Comparison of ENCODE assay signal across 20 cellular contexts in genomic region chr15:67458449-67458848, GRCh38.
DNase-seq lines count a peak whose midpoint lies in the region; ATAC-seq and TF ChIP-seq lines count a peak whose summit lies in the region.
"Had no signal": no experiment of that assay in that cellular context is flagged by ENCODE, and none has a peak within 500 bp of the region (broad histone marks: within the 10 kb centered on the region; RNA-seq: fewer than 3 reads in every experiment).

No MANE protein-coding gene starts in this region.

- H3K27ac Mint-ChIP-seq in CD8-positive, alpha-beta T cell: no peak overlapping the region
- H3K27ac Mint-ChIP-seq: CD4-positive, alpha-beta T cell; T-helper 2 cell treated with Interferon-gamma antibody and Interleukin-4, amounts not matched to agents 5 μg/mL and 100 μg/mL, for 36 hours had no signal

- H3K4me3 Mint-ChIP-seq in CD8-positive, alpha-beta T cell: no peak overlapping the region
- H3K4me3 Mint-ChIP-seq: CD4-positive, alpha-beta T cell; T-helper 2 cell treated with Interferon-gamma antibody and Interleukin-4, amounts not matched to agents 5 μg/mL and 100 μg/mL, for 36 hours had no signal

- DNase-seq in Daoy (ENCODE audit: low read depth) (peak; percentile 21), HT1080 (ENCODE audit: low read depth) (peak; percentile 14), SK-N-DZ (ENCODE audit: low spot score) (peak; percentile 34), foreskin keratinocyte (no peak), T-helper 1 cell (no peak), COLO829 (ENCODE audit: low spot score) (no peak)
- no peak for DNase-seq in CD8-positive, alpha-beta T cell
- DNase-seq: Calu3; CD4-positive, alpha-beta T cell; DMS53; NCI-H1436 treated with DMSO at 0.1 percent for 48 hours; NCI-H2029; NCI-H446 treated with DMSO at 0.1 percent for 48 hours; NCI-H774; RPMI8226; SHP77 treated with DMSO at 0.1 percent for 48 hours had no signal

- no peaks in the 10 kb centered on the region for H3K9me3 Mint-ChIP-seq in CD8-positive, alpha-beta T cell
- H3K9me3 Mint-ChIP-seq: CD4-positive, alpha-beta T cell; T-helper 2 cell treated with Interferon-gamma antibody and Interleukin-4, amounts not matched to agents 5 μg/mL and 100 μg/mL, for 36 hours had no signal

- CTCF ChIA-PET in CD8-positive, alpha-beta T cell (lab: Charles Lee): interaction anchor here (0.9 to 6.7 kb wide), 8 partner anchors 8 to 512 kb away, joined by 3 to 98 read pairs (median 6); no protein-coding TSS in a partner anchor

- intact Hi-C loops in CD8-positive, alpha-beta T cell (cut with DNase I, micrococcal nuclease): loop anchor here in 1 of 2 experiments (10.0 kb wide), 2 partner anchors 66 to 296 kb away; partner anchors contain the start of gene C15orf61

- H3K27me3 ChIP-seq in foreskin keratinocyte: no peaks in the 10 kb centered on the region
- no peaks in the 10 kb centered on the region for H3K27me3 ChIP-seq in CD8-positive, alpha-beta T cell (ENCODE audit: insufficient read depth, low read length)

- POLR2A ChIA-PET in CD8-positive, alpha-beta T cell (lab: Charles Lee): no interaction called here

- ATAC-seq in foreskin keratinocyte (peak; percentile 24), GM21737 (IDR thresholded peaks at IDR 0.05; ENCODE audit: unreplicated experiment) (no peak)
- ATAC-seq in CD8-positive, alpha-beta T cell: no peak

- H3K4me3 ChIP-seq in CD8-positive, alpha-beta T cell (ENCODE audit: low read depth, low read length): no peak overlapping the region
- H3K4me3 ChIP-seq: A549, HAP-1 had no signal

- H3K4me1 Mint-ChIP-seq in CD8-positive, alpha-beta T cell (ENCODE audit: low read depth): peaks cover 3% of the 10 kb centered on the region

- no peaks in the 10 kb centered on the region for H3K27me3 Mint-ChIP-seq in CD8-positive, alpha-beta T cell (ENCODE audit: low read depth)

- no peaks in the 10 kb centered on the region for H3K36me3 ChIP-seq in CD8-positive, alpha-beta T cell (ENCODE audit: insufficient read depth, low read length)

- no peak overlapping the region for H3K27ac ChIP-seq in foreskin keratinocyte
- no peak overlapping the region for H3K27ac ChIP-seq in CD8-positive, alpha-beta T cell (ENCODE audit: low read depth, low read length)
- H3K27ac ChIP-seq: A549 had no signal

- TF ChIP-seq CTCF in foreskin keratinocyte (conservative IDR thresholded peaks at IDR 0.05): no peak
- no peak for TF ChIP-seq CTCF in CD8-positive, alpha-beta T cell (IDR thresholded peaks at IDR 0.05)

- peaks cover 6% of the 10 kb centered on the region for H3K36me3 Mint-ChIP-seq in CD8-positive, alpha-beta T cell

- H3K4me1 ChIP-seq in foreskin keratinocyte: no peaks in the 10 kb centered on the region
- H3K4me1 ChIP-seq in CD8-positive, alpha-beta T cell (ENCODE audit: insufficient read depth, low read length): no peaks in the 10 kb centered on the region
- H3K4me1 ChIP-seq: A549 had no signal

- no peaks in the 10 kb centered on the region for H3K9me3 ChIP-seq in CD8-positive, alpha-beta T cell (ENCODE audit: low read length)
- H3K9me3 ChIP-seq: A549, HAP-1 had no signal

Comparison
In these comparisons a context has a peak if more than half of its experiments do, and no peak if none do; other contexts are left out.
1. DNase-seq: peak in Daoy (single experiment), HT1080 (single experiment) and SK-N-DZ (single experiment); none in foreskin keratinocyte (0 of 2), T-helper 1 cell (0 of 5), CD8-positive, alpha-beta T cell (0 of 7) and COLO829 (single experiment).